1 cellular context compared by ENCODE assay signal in the genomic region with DNA sequence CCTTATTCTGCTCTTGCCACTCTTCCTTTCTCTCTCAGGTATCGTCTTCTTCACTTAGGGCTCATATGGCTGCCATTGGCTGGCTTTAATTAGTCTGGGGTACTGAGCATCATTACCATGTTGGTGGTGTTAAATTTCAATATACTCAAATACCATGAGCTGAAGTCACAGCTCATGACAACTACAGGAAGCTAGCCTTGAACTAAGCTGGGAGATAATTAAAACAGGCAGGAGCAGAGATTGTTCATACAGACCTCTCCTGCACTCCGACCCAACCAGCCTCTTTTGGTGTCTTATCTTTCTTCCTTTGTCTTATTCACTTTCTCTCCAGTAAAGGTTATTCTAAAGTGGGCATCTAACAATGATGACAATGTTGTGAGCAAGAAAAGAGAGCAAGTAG.
TF ChIP-seq lines count a peak whose summit lies in the region.

No MANE protein-coding gene starts in this region.

TF ChIP-seq in SK-N-SH, 30 proteins besides CTCF, POLR2A, EP300 and RAD21 (continued from another document):
- TF ChIP-seq, protein P1, sequence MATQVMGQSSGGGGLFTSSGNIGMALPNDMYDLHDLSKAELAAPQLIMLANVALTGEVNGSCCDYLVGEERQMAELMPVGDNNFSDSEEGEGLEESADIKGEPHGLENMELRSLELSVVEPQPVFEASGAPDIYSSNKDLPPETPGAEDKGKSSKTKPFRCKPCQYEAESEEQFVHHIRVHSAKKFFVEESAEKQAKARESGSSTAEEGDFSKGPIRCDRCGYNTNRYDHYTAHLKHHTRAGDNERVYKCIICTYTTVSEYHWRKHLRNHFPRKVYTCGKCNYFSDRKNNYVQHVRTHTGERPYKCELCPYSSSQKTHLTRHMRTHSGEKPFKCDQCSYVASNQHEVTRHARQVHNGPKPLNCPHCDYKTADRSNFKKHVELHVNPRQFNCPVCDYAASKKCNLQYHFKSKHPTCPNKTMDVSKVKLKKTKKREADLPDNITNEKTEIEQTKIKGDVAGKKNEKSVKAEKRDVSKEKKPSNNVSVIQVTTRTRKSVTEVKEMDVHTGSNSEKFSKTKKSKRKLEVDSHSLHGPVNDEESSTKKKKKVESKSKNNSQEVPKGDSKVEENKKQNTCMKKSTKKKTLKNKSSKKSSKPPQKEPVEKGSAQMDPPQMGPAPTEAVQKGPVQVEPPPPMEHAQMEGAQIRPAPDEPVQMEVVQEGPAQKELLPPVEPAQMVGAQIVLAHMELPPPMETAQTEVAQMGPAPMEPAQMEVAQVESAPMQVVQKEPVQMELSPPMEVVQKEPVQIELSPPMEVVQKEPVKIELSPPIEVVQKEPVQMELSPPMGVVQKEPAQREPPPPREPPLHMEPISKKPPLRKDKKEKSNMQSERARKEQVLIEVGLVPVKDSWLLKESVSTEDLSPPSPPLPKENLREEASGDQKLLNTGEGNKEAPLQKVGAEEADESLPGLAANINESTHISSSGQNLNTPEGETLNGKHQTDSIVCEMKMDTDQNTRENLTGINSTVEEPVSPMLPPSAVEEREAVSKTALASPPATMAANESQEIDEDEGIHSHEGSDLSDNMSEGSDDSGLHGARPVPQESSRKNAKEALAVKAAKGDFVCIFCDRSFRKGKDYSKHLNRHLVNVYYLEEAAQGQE (IDR thresholded peaks at IDR 0.05; ENCODE audit: low read depth, low read length) = no peak
- no peak for TF ChIP-seq JUND (IDR thresholded peaks at IDR 0.05)
